In genomic region chr14:34989762-34990161, GRCh38 we compare ENCODE assay signal across 23 cellular contexts.
"Had no signal": no experiment of that assay in that cellular context is flagged by ENCODE, and none has a peak within 500 bp of the region (broad histone marks: within the 10 kb centered on the region; RNA-seq: fewer than 3 reads in every experiment).

No MANE protein-coding gene starts in this region.

- H3K36me3 ChIP-seq: esophagus muscularis mucosa, gastrocnemius medialis, heart right ventricle, neutrophil, spleen, tibial nerve had no signal

- H3K27me3 Mint-ChIP-seq: effector memory CD8-positive, alpha-beta T cell; naive thymus-derived CD4-positive, alpha-beta T cell; stimulated activated memory B cell treated with anti-CD40 and anti-IgM and Interleukin-4, amounts not matched to agents 10 μg/mL and 1 μg/mL and 100 μg/mL, for 72 hours; stimulated activated naive CD8-positive, alpha-beta T cell treated with anti-CD3 and anti-CD28 coated beads, Interleukin-15, Interleukin-2, amounts not matched to agents 100 ng/mL and 50 ng/mL, for 24 hours had no signal

- DNase-seq: effector memory CD8-positive, alpha-beta T cell; gastrocnemius medialis; heart right ventricle; hypothalamus; kidney glomerular epithelial cell; mammary epithelial cell; naive thymus-derived CD4-positive, alpha-beta T cell; nephron progenitor cell; psoas muscle; retina; spleen; stimulated activated CD4-positive, alpha-beta T cell treated with anti-CD3 and anti-CD28 coated beads, Interleukin-15, amount 100 ng/mL, for 24 hours; stimulated activated CD4-positive, alpha-beta T cell treated with anti-CD3 and anti-CD28 coated beads, Interleukin-1b, Interleukin-23, amount 100 ng/mL, for 48 hours; stimulated activated CD4-positive, alpha-beta T cell treated with anti-CD3 and anti-CD28 coated beads, Interleukin-4, amount 100 ng/mL, for 24 hours; testis had no signal

- H3K9me3 ChIP-seq: esophagus muscularis mucosa, gastrocnemius medialis, heart right ventricle, neutrophil, psoas muscle, spleen, testis, tibial nerve had no signal

- FAIRE-seq: islet of Langerhans had no signal

- H3K27ac Mint-ChIP-seq: nephron progenitor cell; stimulated activated memory B cell treated with anti-CD40 and anti-IgM and Interleukin-4, amounts not matched to agents 10 μg/mL and 1 μg/mL and 100 μg/mL, for 72 hours; stimulated activated naive CD8-positive, alpha-beta T cell treated with anti-CD3 and anti-CD28 coated beads, Interleukin-15, Interleukin-2, amounts not matched to agents 100 ng/mL and 50 ng/mL, for 24 hours had no signal

- ATAC-seq: effector memory CD8-positive, alpha-beta T cell; gastrocnemius medialis; heart right ventricle; naive thymus-derived CD4-positive, alpha-beta T cell; psoas muscle; sciatic nerve; stimulated activated memory B cell treated with anti-CD40 and anti-IgM and Interleukin-4, amounts not matched to agents 10 μg/mL and 1 μg/mL and 100 μg/mL, for 72 hours had no signal

- H3K4me3 ChIP-seq: esophagus muscularis mucosa, gastrocnemius medialis, heart right ventricle, psoas muscle, spleen, testis, tibial nerve had no signal

- H3K27ac ChIP-seq: epithelial cell of prostate, esophagus muscularis mucosa, gastrocnemius medialis, heart right ventricle, neutrophil, psoas muscle, spleen, testis, tibial nerve had no signal

- H3K9me3 Mint-ChIP-seq: effector memory CD8-positive, alpha-beta T cell; naive thymus-derived CD4-positive, alpha-beta T cell; nephron progenitor cell; stimulated activated memory B cell treated with anti-CD40 and anti-IgM and Interleukin-4, amounts not matched to agents 10 μg/mL and 1 μg/mL and 100 μg/mL, for 72 hours; stimulated activated naive CD8-positive, alpha-beta T cell treated with anti-CD3 and anti-CD28 coated beads, Interleukin-15, Interleukin-2, amounts not matched to agents 100 ng/mL and 50 ng/mL, for 24 hours had no signal

- H3K4me3 Mint-ChIP-seq: effector memory CD8-positive, alpha-beta T cell; nephron progenitor cell; stimulated activated memory B cell treated with anti-CD40 and anti-IgM and Interleukin-4, amounts not matched to agents 10 μg/mL and 1 μg/mL and 100 μg/mL, for 72 hours; stimulated activated naive CD8-positive, alpha-beta T cell treated with anti-CD3 and anti-CD28 coated beads, Interleukin-15, Interleukin-2, amounts not matched to agents 100 ng/mL and 50 ng/mL, for 24 hours had no signal

- H3K27me3 ChIP-seq: esophagus muscularis mucosa, gastrocnemius medialis, heart right ventricle, neutrophil, spleen, testis, tibial nerve had no signal
